ENCODE assay signal across 11 cellular contexts in the genomic region with DNA sequence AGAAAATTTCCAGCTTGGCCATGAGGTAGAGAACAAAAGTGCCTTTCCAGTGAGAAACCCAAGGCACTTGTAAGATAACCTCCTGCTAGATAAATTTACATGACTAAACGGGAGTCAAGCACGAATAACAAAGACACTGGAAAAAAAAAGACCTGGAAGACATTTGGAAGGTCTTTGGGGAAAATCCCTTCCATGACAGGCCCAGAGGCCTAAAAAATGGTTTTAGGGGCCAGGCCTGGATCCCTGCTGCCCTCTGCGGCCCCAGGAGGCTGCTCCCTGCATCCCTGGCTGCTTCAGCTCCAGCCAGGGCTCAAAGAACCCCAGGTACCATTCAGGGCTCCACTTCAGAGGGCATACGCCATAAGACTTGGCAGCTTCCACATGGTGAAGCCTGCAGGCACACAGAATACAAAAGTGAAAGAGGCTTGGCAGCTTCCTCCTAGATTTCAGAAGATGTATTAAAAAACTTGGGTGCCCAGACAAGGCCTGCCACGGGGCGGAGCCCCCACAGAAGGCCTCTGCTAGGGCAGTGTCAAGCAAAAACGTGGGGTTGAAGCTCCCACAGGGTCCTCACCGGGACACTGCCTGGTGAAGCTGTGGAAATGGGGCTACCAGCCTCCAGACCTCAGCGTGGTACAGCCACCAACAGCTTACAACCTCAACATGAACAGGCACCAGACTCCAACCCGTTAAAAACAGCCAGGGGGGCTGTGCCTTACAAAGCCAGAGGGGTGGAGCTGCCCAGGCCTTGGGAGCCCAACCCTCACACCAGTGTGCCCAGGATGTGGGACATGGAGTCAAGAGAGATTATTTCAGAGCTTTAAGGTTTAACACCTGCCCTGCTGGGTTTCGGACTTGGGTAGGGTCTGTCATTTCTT.
DNase-seq lines count a peak whose midpoint lies in the region; ATAC-seq, FAIRE-seq and TF ChIP-seq lines count a peak whose summit lies in the region.
"Had no signal": no experiment of that assay in that cellular context is flagged by ENCODE, and none has a peak within 500 bp of the region (broad histone marks: within the 10 kb centered on the region; RNA-seq: fewer than 3 reads in every experiment).

No MANE protein-coding gene starts in this region.

- no peaks in the 10 kb centered on the region for H3K36me3 Mint-ChIP-seq in activated CD8-positive, alpha-beta T cell treated with anti-CD3 and anti-CD28 coated beads, Interleukin-2, amount 10 ng/mL, durations not matched to agents 7 days and 5 days (ENCODE audit: low read depth)

- H3K27ac ChIP-seq in thymus (ENCODE audit: low read depth), result peak overlapping the region; percentile 46
- H3K27ac ChIP-seq: SJSA1 had no signal

- peak; percentile 86 for ATAC-seq in activated CD8-positive, alpha-beta T cell treated with anti-CD3 and anti-CD28 coated beads, Interleukin-2, amount 10 ng/mL, durations not matched to agents 7 days and 5 days
- ATAC-seq in GM19324 (IDR thresholded peaks at IDR 0.05; ENCODE audit: low FRiP score, unreplicated experiment), result no peak

- H3K9me3 Mint-ChIP-seq in activated CD8-positive, alpha-beta T cell treated with anti-CD3 and anti-CD28 coated beads, Interleukin-2, amount 10 ng/mL, durations not matched to agents 7 days and 5 days (ENCODE audit: insufficient read depth), result no peaks in the 10 kb centered on the region

- FAIRE-seq in GM12892 (lab: Jason Lieb, UNC), result no peak

- no peaks in the 10 kb centered on the region for H3K27me3 Mint-ChIP-seq in activated CD8-positive, alpha-beta T cell treated with anti-CD3 and anti-CD28 coated beads, Interleukin-2, amount 10 ng/mL, durations not matched to agents 7 days and 5 days (ENCODE audit: low read depth)

- H3K36me3 ChIP-seq in thymus (ENCODE audit: control insufficient read depth, insufficient read depth), result no peaks in the 10 kb centered on the region
- H3K36me3 ChIP-seq: SJSA1 had no signal

- peak overlapping the region; percentile 8 for H3K4me3 Mint-ChIP-seq in activated CD8-positive, alpha-beta T cell treated with anti-CD3 and anti-CD28 coated beads, Interleukin-2, amount 10 ng/mL, durations not matched to agents 7 days and 5 days

- CTCF ChIA-PET in activated CD8-positive, alpha-beta T cell treated with anti-CD3 and anti-CD28 coated beads, Interleukin-2, amount 10 ng/mL, durations not matched to agents 7 days and 5 days (lab: Charles Lee), result interaction anchor here (1.2 to 3.2 kb wide), 6 partner anchors 17 to 137 kb away, joined by 4 to 12 read pairs (median 6); no protein-coding TSS in a partner anchor

- peaks cover 3% of the 10 kb centered on the region for H3K4me1 ChIP-seq in thymus (ENCODE audit: control insufficient read depth, insufficient read depth, low read length)
- H3K4me1 ChIP-seq: SJSA1 had no signal

- no peaks in the 10 kb centered on the region for H3K27me3 ChIP-seq in thymus (ENCODE audit: control insufficient read depth, insufficient read depth)

- H3K9me3 ChIP-seq in thymus (ENCODE audit: control insufficient read depth), result no peaks in the 10 kb centered on the region
- H3K9me3 ChIP-seq: SJSA1 had no signal

- POLR2A ChIA-PET in activated CD8-positive, alpha-beta T cell treated with anti-CD3 and anti-CD28 coated beads, Interleukin-2, amount 10 ng/mL, durations not matched to agents 7 days and 5 days (lab: Charles Lee), result interaction anchor here (0.7 to 1.0 kb wide), 3 partner anchors 24 to 255 kb away, joined by 3 to 8 read pairs (median 3); no protein-coding TSS in a partner anchor

- peak overlapping the region; percentile 65 for H3K27ac Mint-ChIP-seq in activated CD8-positive, alpha-beta T cell treated with anti-CD3 and anti-CD28 coated beads, Interleukin-2, amount 10 ng/mL, durations not matched to agents 7 days and 5 days

- WGBS in thymus, result 48% methylated on average over 11 of the region's 11 CpGs

- H3K4me1 Mint-ChIP-seq in activated CD8-positive, alpha-beta T cell treated with anti-CD3 and anti-CD28 coated beads, Interleukin-2, amount 10 ng/mL, durations not matched to agents 7 days and 5 days (ENCODE audit: low read depth), result peaks cover 20% of the 10 kb centered on the region

- TF ChIP-seq POLR2A in GM12892 (IDR thresholded peaks at IDR 0.05; ENCODE audit: low read depth, low read length), result no peak

- peak; percentile 4 for DNase-seq in activated effector memory CD4-positive, alpha-beta T cell treated with Interleukin-2 at 50 U/mL for 16 hours
- no peak for DNase-seq in activated effector memory CD4-positive, alpha-beta T cell treated with anti-CD3 and anti-CD28 coated beads, Interleukin-2, amount 50 U/mL, for 16 hours
- DNase-seq in activated CD8-positive, alpha-beta T cell treated with anti-CD3 and anti-CD28 coated beads, Interleukin-2, amount 10 ng/mL, durations not matched to agents 7 days and 5 days, result peak; percentile 61
- DNase-seq in iPS DF 4.7 (ENCODE audit: extremely low read depth, low spot score) (peak; percentile 68), GM12892 (ENCODE audit: insufficient read length) (no peak), kidney tubule cell (ENCODE audit: low spot score) (no peak)
- DNase-seq: effector memory CD4-positive, alpha-beta T cell; NCI-H1694 had no signal

- no peak overlapping the region for H3K4me3 ChIP-seq in thymus (ENCODE audit: low read length)
- H3K4me3 ChIP-seq: SJSA1 had no signal

Comparison
In these comparisons a context has a peak if more than half of its experiments do, and no peak if none do; other contexts are left out.
1. DNase-seq: peak in activated effector memory CD4-positive, alpha-beta T cell treated with Interleukin-2 at 50 U/mL for 16 hours (single experiment), activated CD8-positive, alpha-beta T cell treated with anti-CD3 and anti-CD28 coated beads, Interleukin-2, amount 10 ng/mL, durations not matched to agents 7 days and 5 days (single experiment) and iPS DF 4.7 (single experiment); none in activated effector memory CD4-positive, alpha-beta T cell treated with anti-CD3 and anti-CD28 coated beads, Interleukin-2, amount 50 U/mL, for 16 hours (single experiment), GM12892 (single experiment) and kidney tubule cell (single experiment).